ENCODE assay signal across 31 cellular contexts in genomic region chr22:46136539-46137217, GRCh38.
"Had no signal": no experiment of that assay in that cellular context is flagged by ENCODE, and none has a peak within 500 bp of the region (broad histone marks: within the 10 kb centered on the region; RNA-seq: fewer than 3 reads in every experiment).

No MANE protein-coding gene starts in this region.

- H3K4me1 Mint-ChIP-seq: activated CD4-positive, alpha-beta T cell treated with anti-CD3 and anti-CD28 coated beads for 36 hours; activated T-helper 17 cell treated with anti-CD3 and anti-CD28 coated beads, Interleukin-2, amount 50 U/mL, for 72 hours; T-helper 17 cell had no signal

- H3K27ac ChIP-seq: ascending aorta, brain microvascular endothelial cell, colonic mucosa, dorsolateral prefrontal cortex, heart left ventricle, left lung, sigmoid colon, transverse colon had no signal

- H3K27me3 Mint-ChIP-seq: activated B cell treated with CpG ODN at 0.5 μM for 24 hours; activated CD4-positive, alpha-beta T cell treated with anti-CD3 and anti-CD28 coated beads for 36 hours; activated T-cell treated with anti-CD3 and anti-CD28 coated beads, Interleukin-2, amount 50 U/mL, for 24 hours; activated T-helper 17 cell treated with anti-CD3 and anti-CD28 coated beads, Interleukin-2, amount 50 U/mL, for 72 hours; central memory CD8-positive, alpha-beta T cell; effector memory CD8-positive, alpha-beta T cell; natural killer cell treated with Interleukin-12 subunit alpha and Interleukin-12 subunit beta and Interleukin-15 and Interleukin-18, amount 100 ng/mL, for 72 hours; stimulated activated naive B cell treated with anti-CD40 and anti-IgM and Interleukin-4, amounts not matched to agents 10 μg/mL and 1 μg/mL and 100 μg/mL, for 72 hours; T-helper 17 cell had no signal

- H3K36me3 ChIP-seq: ascending aorta, brain microvascular endothelial cell, colonic mucosa, heart left ventricle, left lung, sigmoid colon, transverse colon had no signal

- DNase-seq: activated B cell treated with CpG ODN at 0.5 μM for 24 hours; activated CD4-positive, alpha-beta T cell treated with anti-CD3 and anti-CD28 coated beads for 36 hours; activated CD4-positive, alpha-beta T cell treated with anti-CD3 and anti-CD28 coated beads, Interleukin-2, amount 50 U/mL, for 4 hours; activated CD8-positive, alpha-beta memory T cell treated with anti-CD3 and anti-CD28 coated beads for 24 hours; activated CD8-positive, alpha-beta memory T cell treated with anti-CD3 and anti-CD28 coated beads, Interleukin-2, amount 50 U/mL, for 4 hours; activated T-cell treated with anti-CD3 and anti-CD28 coated beads, Interleukin-2, amount 50 U/mL, for 24 hours; brain microvascular endothelial cell; colonic mucosa; dorsolateral prefrontal cortex; effector memory CD8-positive, alpha-beta T cell; foreskin melanocyte; mammary epithelial cell; sigmoid colon; stimulated activated CD4-positive, alpha-beta T cell treated with anti-CD3 and anti-CD28 coated beads, Interleukin-2, amount 100 ng/mL, for 48 hours; stimulated activated CD8-positive, alpha-beta memory T cell treated with anti-CD3 and anti-CD28 coated beads, Interleukin-4, amount 100 ng/mL, for 48 hours; stimulated activated naive B cell treated with anti-CD40 and anti-IgM and Interleukin-4, amounts not matched to agents 10 μg/mL and 1 μg/mL and 100 μg/mL, for 72 hours; SW 1271; T-helper 17 cell; transverse colon had no signal

- H3K9me3 Mint-ChIP-seq: activated B cell treated with CpG ODN at 0.5 μM for 24 hours; activated naive CD4-positive, alpha-beta T cell treated with anti-CD3 and anti-CD28 coated beads, Interleukin-2, amount 50 U/mL, for 72 hours; activated T-cell treated with anti-CD3 and anti-CD28 coated beads, Interleukin-2, amount 50 U/mL, for 24 hours; activated T-helper 17 cell treated with anti-CD3 and anti-CD28 coated beads, Interleukin-2, amount 50 U/mL, for 72 hours; central memory CD8-positive, alpha-beta T cell; effector memory CD8-positive, alpha-beta T cell; mesothelial cell of epicardium; natural killer cell treated with Interleukin-12 subunit alpha and Interleukin-12 subunit beta and Interleukin-15 and Interleukin-18, amount 100 ng/mL, for 72 hours; stimulated activated naive B cell treated with anti-CD40 and anti-IgM and Interleukin-4, amounts not matched to agents 10 μg/mL and 1 μg/mL and 100 μg/mL, for 72 hours had no signal

- H3K4me3 Mint-ChIP-seq: activated B cell treated with CpG ODN at 0.5 μM for 24 hours; activated CD4-positive, alpha-beta T cell treated with anti-CD3 and anti-CD28 coated beads for 36 hours; activated T-cell treated with anti-CD3 and anti-CD28 coated beads, Interleukin-2, amount 50 U/mL, for 24 hours; activated T-helper 17 cell treated with anti-CD3 and anti-CD28 coated beads, Interleukin-2, amount 50 U/mL, for 72 hours; central memory CD8-positive, alpha-beta T cell; effector memory CD8-positive, alpha-beta T cell; mesothelial cell of epicardium; natural killer cell treated with Interleukin-12 subunit alpha and Interleukin-12 subunit beta and Interleukin-15 and Interleukin-18, amount 100 ng/mL, for 72 hours; stimulated activated naive B cell treated with anti-CD40 and anti-IgM and Interleukin-4, amounts not matched to agents 10 μg/mL and 1 μg/mL and 100 μg/mL, for 72 hours; T-helper 17 cell had no signal

- FAIRE-seq: endothelial cell of umbilical vein, keratinocyte had no signal

- H3K4me3 ChIP-seq: ascending aorta, colonic mucosa, dorsolateral prefrontal cortex, heart left ventricle, left lung, sigmoid colon, smooth muscle cell, transverse colon had no signal

- H3K27ac Mint-ChIP-seq: activated B cell treated with CpG ODN at 0.5 μM for 24 hours; activated CD4-positive, alpha-beta T cell treated with anti-CD3 and anti-CD28 coated beads for 36 hours; activated naive CD4-positive, alpha-beta T cell treated with anti-CD3 and anti-CD28 coated beads, Interleukin-2, amount 50 U/mL, for 72 hours; activated T-cell treated with anti-CD3 and anti-CD28 coated beads, Interleukin-2, amount 50 U/mL, for 24 hours; activated T-helper 17 cell treated with anti-CD3 and anti-CD28 coated beads, Interleukin-2, amount 50 U/mL, for 72 hours; mesothelial cell of epicardium; stimulated activated naive B cell treated with anti-CD40 and anti-IgM and Interleukin-4, amounts not matched to agents 10 μg/mL and 1 μg/mL and 100 μg/mL, for 72 hours; T-helper 17 cell had no signal

- H3K27me3 ChIP-seq: ascending aorta, brain microvascular endothelial cell, colonic mucosa, dorsolateral prefrontal cortex, heart left ventricle, left lung, sigmoid colon, transverse colon had no signal

- ATAC-seq: activated CD4-positive, alpha-beta T cell treated with anti-CD3 and anti-CD28 coated beads for 36 hours; activated naive CD4-positive, alpha-beta T cell treated with anti-CD3 and anti-CD28 coated beads, Interleukin-2, amount 50 U/mL, for 72 hours; activated T-helper 17 cell treated with anti-CD3 and anti-CD28 coated beads, Interleukin-2, amount 50 U/mL, for 72 hours; effector memory CD8-positive, alpha-beta T cell; esophagus mucosa; heart left ventricle; left lung; natural killer cell treated with Interleukin-12 subunit alpha and Interleukin-12 subunit beta and Interleukin-15 and Interleukin-18, amount 100 ng/mL, for 72 hours; stimulated activated naive B cell treated with anti-CD40 and anti-IgM and Interleukin-4, amounts not matched to agents 10 μg/mL and 1 μg/mL and 100 μg/mL, for 72 hours; T-helper 17 cell had no signal

- H3K4me2 ChIP-seq: smooth muscle cell had no signal

- H3K9me3 ChIP-seq: ascending aorta, colonic mucosa, heart left ventricle, left lung, sigmoid colon, transverse colon had no signal

- H3K36me3 Mint-ChIP-seq: activated naive CD4-positive, alpha-beta T cell treated with anti-CD3 and anti-CD28 coated beads, Interleukin-2, amount 50 U/mL, for 72 hours; mesothelial cell of epicardium; natural killer cell treated with Interleukin-12 subunit alpha and Interleukin-12 subunit beta and Interleukin-15 and Interleukin-18, amount 100 ng/mL, for 72 hours; stimulated activated naive B cell treated with anti-CD40 and anti-IgM and Interleukin-4, amounts not matched to agents 10 μg/mL and 1 μg/mL and 100 μg/mL, for 72 hours had no signal

- H3K4me1 ChIP-seq: colonic mucosa, left lung had no signal
